Comparison of ENCODE assay signal across 24 cellular contexts in genomic region chr5:169389318-169389717, GRCh38.
"Had no signal": no experiment of that assay in that cellular context is flagged by ENCODE, and none has a peak within 500 bp of the region (broad histone marks: within the 10 kb centered on the region; RNA-seq: fewer than 3 reads in every experiment).

No MANE protein-coding gene starts in this region.

- H3K27ac ChIP-seq: brain microvascular endothelial cell, PC-9 had no signal

- H3K4me2 ChIP-seq: PC-9 had no signal

- DNase-seq: activated CD4-positive, alpha-beta T cell treated with anti-CD3 and anti-CD28 coated beads, Interleukin-2, amount 10 ng/mL, durations not matched to agents 24 days and 14 days; activated CD4-positive, alpha-beta T cell treated with anti-CD3 and anti-CD28 coated beads, Interleukin-2, amount 50 U/mL, for 4 hours; activated CD8-positive, alpha-beta T cell treated with anti-CD3 and anti-CD28 coated beads for 36 hours; activated gamma-delta T cell; activated naive CD4-positive, alpha-beta T cell treated with Interleukin-2 at 50 U/mL for 16 hours; activated naive CD8-positive, alpha-beta T cell treated with anti-CD3 and anti-CD28 coated beads, Interleukin-2, amount 10 ng/mL, durations not matched to agents 7 days and 5 days; activated T-cell treated with anti-CD3 and anti-CD28 coated beads, Interleukin-2, amount 50 U/mL, for 1 hour; activated T-cell treated with anti-CD3 and anti-CD28 coated beads, Interleukin-2, amount 50 U/mL, for 72 hours; brain microvascular endothelial cell; central memory CD4-positive, alpha-beta T cell; NCI-H1105; NCI-H1417 treated with DMSO at 0.1 percent for 48 hours; NCI-H187 treated with DMSO at 0.1 percent for 48 hours; NCI-H2081; NCI-H2171 treated with DMSO at 0.1 percent for 48 hours; NCI-H2227 treated with DMSO at 0.1 percent for 48 hours; NCI-H446; NCI-H524 treated with DMSO at 0.1 percent for 48 hours; NCI-H748 treated with DMSO at 0.1 percent for 48 hours; PC-9; Right ventricle myocardium superior; T1000 had no signal

- H3K4me3 ChIP-seq: PC-9 had no signal

- ATAC-seq: activated CD8-positive, alpha-beta T cell treated with anti-CD3 and anti-CD28 coated beads for 36 hours; activated T-cell treated with anti-CD3 and anti-CD28 coated beads, Interleukin-2, amount 50 U/mL, for 72 hours had no signal

- H2AFZ ChIP-seq: PC-9 had no signal

- FAIRE-seq: RCC 7860, TTC549 had no signal

- H3K27me3 ChIP-seq: brain microvascular endothelial cell had no signal

- H3K36me3 ChIP-seq: brain microvascular endothelial cell had no signal
